ENCODE assay signal across 21 cellular contexts in genomic region chr11:3077174-3077839, GRCh38.
"Had no signal": no experiment of that assay in that cellular context is flagged by ENCODE, and none has a peak within 500 bp of the region (broad histone marks: within the 10 kb centered on the region; RNA-seq: fewer than 3 reads in every experiment).

No MANE protein-coding gene starts in this region.

- H3K27ac ChIP-seq: breast epithelium, gastrocnemius medialis, heart left ventricle, neural progenitor cell, ovary, thyroid gland had no signal

- DNase-seq: activated CD4-positive, alpha-beta T cell treated with anti-CD3 and anti-CD28 coated beads, Interleukin-2, amount 10 ng/mL, durations not matched to agents 24 days and 14 days; activated CD8-positive, alpha-beta T cell treated with anti-CD3 and anti-CD28 coated beads for 36 hours; activated effector memory CD4-positive, alpha-beta T cell treated with anti-CD3 and anti-CD28 coated beads, Interleukin-2, amount 50 U/mL, for 16 hours; activated T-cell treated with anti-CD3 and anti-CD28 coated beads, Interleukin-2, amount 50 U/mL, for 4 hours; effector CD4-positive, alpha-beta T cell; gastrocnemius medialis; heart left ventricle; immature natural killer cell; left cardiac atrium; midbrain; naive B cell; ovary; stimulated activated CD4-positive, alpha-beta T cell treated with anti-CD3 and anti-CD28 coated beads, Interleukin-1b, Interleukin-23, amount 100 ng/mL, for 48 hours; stimulated activated naive CD4-positive, alpha-beta T cell treated with Interleukin-2 at 50 U/mL for 16 hours; T1000; thyroid gland had no signal

- H3K4me3 ChIP-seq: breast epithelium, gastrocnemius medialis, heart left ventricle, neural progenitor cell, ovary, thyroid gland had no signal

- H3K9me3 ChIP-seq: breast epithelium, gastrocnemius medialis, heart left ventricle, ovary, thyroid gland had no signal

- H2AFZ ChIP-seq: neural progenitor cell had no signal

- ATAC-seq: activated CD8-positive, alpha-beta T cell treated with anti-CD3 and anti-CD28 coated beads for 36 hours; activated T-cell treated with anti-CD3 and anti-CD28 coated beads, Interleukin-2, amount 50 U/mL, for 4 hours; gastrocnemius medialis; heart left ventricle; left cardiac atrium; sciatic nerve had no signal

- FAIRE-seq: astrocyte had no signal

- H3K4me1 ChIP-seq: breast epithelium had no signal

- H3K4me3 Mint-ChIP-seq: activated CD4-positive, alpha-beta T cell treated with anti-CD3 and anti-CD28 coated beads, Interleukin-2, amount 10 ng/mL, durations not matched to agents 24 days and 14 days; activated CD8-positive, alpha-beta T cell treated with anti-CD3 and anti-CD28 coated beads for 36 hours; activated naive CD4-positive, alpha-beta T cell treated with anti-CD3 and anti-CD28 coated beads, Interleukin-2, amount 50 U/mL, for 24 hours; activated T-cell treated with anti-CD3 and anti-CD28 coated beads, Interleukin-2, amount 50 U/mL, for 4 hours; immature natural killer cell; naive B cell; neural progenitor cell had no signal

- H3K9ac ChIP-seq: neural progenitor cell had no signal

- H3K4me1 Mint-ChIP-seq: activated CD4-positive, alpha-beta T cell treated with anti-CD3 and anti-CD28 coated beads, Interleukin-2, amount 10 ng/mL, durations not matched to agents 24 days and 14 days; activated naive CD4-positive, alpha-beta T cell treated with anti-CD3 and anti-CD28 coated beads, Interleukin-2, amount 50 U/mL, for 24 hours; immature natural killer cell; naive B cell had no signal

- H3K27ac Mint-ChIP-seq: activated CD4-positive, alpha-beta T cell treated with anti-CD3 and anti-CD28 coated beads, Interleukin-2, amount 10 ng/mL, durations not matched to agents 24 days and 14 days; activated CD8-positive, alpha-beta T cell treated with anti-CD3 and anti-CD28 coated beads for 36 hours; activated naive CD4-positive, alpha-beta T cell treated with anti-CD3 and anti-CD28 coated beads, Interleukin-2, amount 50 U/mL, for 24 hours; immature natural killer cell; naive B cell; neural progenitor cell had no signal

- H3K9me3 Mint-ChIP-seq: activated CD4-positive, alpha-beta T cell treated with anti-CD3 and anti-CD28 coated beads, Interleukin-2, amount 10 ng/mL, durations not matched to agents 24 days and 14 days; activated CD8-positive, alpha-beta T cell treated with anti-CD3 and anti-CD28 coated beads for 36 hours; activated naive CD4-positive, alpha-beta T cell treated with anti-CD3 and anti-CD28 coated beads, Interleukin-2, amount 50 U/mL, for 24 hours; activated T-cell treated with anti-CD3 and anti-CD28 coated beads, Interleukin-2, amount 50 U/mL, for 4 hours; neural progenitor cell had no signal

- H3K36me3 Mint-ChIP-seq: activated naive CD4-positive, alpha-beta T cell treated with anti-CD3 and anti-CD28 coated beads, Interleukin-2, amount 50 U/mL, for 24 hours; immature natural killer cell; naive B cell; neural progenitor cell had no signal

- H3K36me3 ChIP-seq: breast epithelium, gastrocnemius medialis, heart left ventricle, neural progenitor cell, ovary, thyroid gland had no signal

- H3K27me3 ChIP-seq: breast epithelium, gastrocnemius medialis, neural progenitor cell, ovary, thyroid gland had no signal

- H3K27me3 Mint-ChIP-seq: activated naive CD4-positive, alpha-beta T cell treated with anti-CD3 and anti-CD28 coated beads, Interleukin-2, amount 50 U/mL, for 24 hours had no signal

- H3K4me2 ChIP-seq: neural progenitor cell had no signal
